Comparison of ENCODE assay signal across 9 cellular contexts in genomic region chr7:28956608-28957063, GRCh38. TPM values are rescaled to one million over a fixed set of nuclear protein-coding genes. Genes with fewer than 3 reads are reported as not detected.
DNase-seq lines count a peak whose midpoint lies in the region; ATAC-seq lines count a peak whose summit lies in the region.
"Had no signal": no experiment of that assay in that cellular context is flagged by ENCODE, and none has a peak within 500 bp of the region (broad histone marks: within the 10 kb centered on the region; RNA-seq: fewer than 3 reads in every experiment).

No MANE protein-coding gene starts in this region.

- no peak overlapping the region for H3K27ac Mint-ChIP-seq in stimulated activated naive CD8-positive, alpha-beta T cell treated with anti-CD3 and anti-CD28 coated beads, Interleukin-15, amount 100 ng/mL, for 72 hours
- no peak overlapping the region for H3K27ac Mint-ChIP-seq in CD8-positive, alpha-beta memory T cell

- peak; percentile 34 for DNase-seq in stimulated activated CD4-positive, alpha-beta T cell treated with anti-CD3 and anti-CD28 coated beads, Interleukin-15, amount 100 ng/mL, for 24 hours
- no peak for DNase-seq in stimulated activated CD4-positive, alpha-beta T cell treated with anti-CD3 and anti-CD28 coated beads, Interleukin-4, amount 100 ng/mL, for 4 hours
- DNase-seq in NCI-H748 treated with DMSO at 0.1 percent for 48 hours (lab: John Stamatoyannopoulos, UW) (peak; percentile 79), dermis microvascular lymphatic vessel endothelial cell (ENCODE audit: low read depth in 2 of 2) (peak; percentile 60 to 76), left kidney (ENCODE audit: low read depth, low spot score) (peak; percentile 95)
- peak in 1 of 2 donors; percentile 41 for DNase-seq in stimulated activated naive CD8-positive, alpha-beta T cell treated with anti-CD3 and anti-CD28 coated beads, Interleukin-15, amount 100 ng/mL, for 72 hours
- DNase-seq in CD8-positive, alpha-beta memory T cell = no peak

- H3K9me3 Mint-ChIP-seq in stimulated activated naive CD8-positive, alpha-beta T cell treated with anti-CD3 and anti-CD28 coated beads, Interleukin-15, amount 100 ng/mL, for 72 hours = no peaks in the 10 kb centered on the region
- H3K9me3 Mint-ChIP-seq in CD8-positive, alpha-beta memory T cell = no peaks in the 10 kb centered on the region

- H3K9me3 ChIP-seq in CD8-positive, alpha-beta memory T cell (ENCODE audit: low read length) = no peaks in the 10 kb centered on the region

- peaks cover 17% of the 10 kb centered on the region for H3K27me3 ChIP-seq in CD8-positive, alpha-beta memory T cell (ENCODE audit: insufficient read depth, low read length, poor library complexity, severe bottlenecking)

- H3K4me3 Mint-ChIP-seq in stimulated activated naive CD8-positive, alpha-beta T cell treated with anti-CD3 and anti-CD28 coated beads, Interleukin-15, amount 100 ng/mL, for 72 hours = peak overlapping the region in 1 of 2 donors; percentile 68
- H3K4me3 Mint-ChIP-seq in CD8-positive, alpha-beta memory T cell = peak overlapping the region in 1 of 7 donors; percentile 60

- no peaks in the 10 kb centered on the region for H3K36me3 ChIP-seq in CD8-positive, alpha-beta memory T cell (ENCODE audit: insufficient read depth, low read length)

- CTCF ChIA-PET in CD8-positive, alpha-beta memory T cell (lab: Charles Lee) = interaction anchor here (1.4 kb wide), 1 partner anchor 34 kb away, joined by 4 read pairs; no protein-coding TSS in a partner anchor

- peak; percentile 61 for ATAC-seq in stimulated activated naive CD8-positive, alpha-beta T cell treated with anti-CD3 and anti-CD28 coated beads, Interleukin-15, amount 100 ng/mL, for 72 hours
- no peak for ATAC-seq in GM21723 (IDR thresholded peaks at IDR 0.05; ENCODE audit: unreplicated experiment)
- ATAC-seq: GM12878 had no signal

- no peak overlapping the region for H3K27ac ChIP-seq in CD8-positive, alpha-beta memory T cell (ENCODE audit: low read depth, low read length)

- peaks cover 34% of the 10 kb centered on the region for H3K4me1 Mint-ChIP-seq in stimulated activated naive CD8-positive, alpha-beta T cell treated with anti-CD3 and anti-CD28 coated beads, Interleukin-15, amount 100 ng/mL, for 72 hours
- peaks cover 4 to 23% (median 5%) of the 10 kb centered on the region in 3 donors for H3K4me1 Mint-ChIP-seq in CD8-positive, alpha-beta memory T cell

- peaks cover 95% of the 10 kb centered on the region for H3K27me3 Mint-ChIP-seq in stimulated activated naive CD8-positive, alpha-beta T cell treated with anti-CD3 and anti-CD28 coated beads, Interleukin-15, amount 100 ng/mL, for 72 hours
- H3K27me3 Mint-ChIP-seq in CD8-positive, alpha-beta memory T cell = peaks cover 45 to 71% of the 10 kb centered on the region in 2 donors

- no peak overlapping the region for H3K4me3 ChIP-seq in CD8-positive, alpha-beta memory T cell (ENCODE audit: low read length)
- H3K4me3 ChIP-seq: GM12878 had no signal

- H3K4me1 ChIP-seq in CD8-positive, alpha-beta memory T cell (ENCODE audit: insufficient read depth, low read length) = no peaks in the 10 kb centered on the region

- no peaks in the 10 kb centered on the region for H3K36me3 Mint-ChIP-seq in CD8-positive, alpha-beta memory T cell

- POLR2A ChIA-PET in CD8-positive, alpha-beta memory T cell (lab: Charles Lee) = no interaction called here

RNA-seq across cellular contexts. Expression of gene TRIL, which starts 1.5 kb away (rescaled TPM):
- 18.6 and 29.6 TPM in 2 replicates for total RNA-seq in dermis microvascular lymphatic vessel endothelial cell
- total RNA-seq in CD8-positive, alpha-beta memory T cell = not detected
- not detected for polyA plus RNA-seq in CD8-positive, alpha-beta memory T cell
- total RNA-seq: GM12878 had no signal
- polyA plus RNA-seq: GM12878 had no signal

Comparison
In these comparisons a context has a peak if more than half of its experiments do, and no peak if none do; other contexts are left out.
1. DNase-seq: peak in stimulated activated CD4-positive, alpha-beta T cell treated with anti-CD3 and anti-CD28 coated beads, Interleukin-15, amount 100 ng/mL, for 24 hours (single experiment), NCI-H748 treated with DMSO at 0.1 percent for 48 hours (single experiment), dermis microvascular lymphatic vessel endothelial cell (2 of 2) and left kidney (single experiment); none in stimulated activated CD4-positive, alpha-beta T cell treated with anti-CD3 and anti-CD28 coated beads, Interleukin-4, amount 100 ng/mL, for 4 hours (0 of 2) and CD8-positive, alpha-beta memory T cell (0 of 5).
2. RNA of gene TRIL, which starts 1.5 kb away (total RNA-seq): 18.6 to 29.6 TPM in dermis microvascular lymphatic vessel endothelial cell; not detected in CD8-positive, alpha-beta memory T cell; every median in the first group is over 10 times any median in the second.